1 cellular context compared by ENCODE assay signal in genomic region chr14:77579065-77579464, GRCh38.
TF ChIP-seq lines count a peak whose summit lies in the region.

No MANE protein-coding gene starts in this region.

TF ChIP-seq in HEK293, 187 proteins besides CTCF, POLR2A, EP300 and RAD21 (continued from another document):
- TF ChIP-seq, protein P1, sequence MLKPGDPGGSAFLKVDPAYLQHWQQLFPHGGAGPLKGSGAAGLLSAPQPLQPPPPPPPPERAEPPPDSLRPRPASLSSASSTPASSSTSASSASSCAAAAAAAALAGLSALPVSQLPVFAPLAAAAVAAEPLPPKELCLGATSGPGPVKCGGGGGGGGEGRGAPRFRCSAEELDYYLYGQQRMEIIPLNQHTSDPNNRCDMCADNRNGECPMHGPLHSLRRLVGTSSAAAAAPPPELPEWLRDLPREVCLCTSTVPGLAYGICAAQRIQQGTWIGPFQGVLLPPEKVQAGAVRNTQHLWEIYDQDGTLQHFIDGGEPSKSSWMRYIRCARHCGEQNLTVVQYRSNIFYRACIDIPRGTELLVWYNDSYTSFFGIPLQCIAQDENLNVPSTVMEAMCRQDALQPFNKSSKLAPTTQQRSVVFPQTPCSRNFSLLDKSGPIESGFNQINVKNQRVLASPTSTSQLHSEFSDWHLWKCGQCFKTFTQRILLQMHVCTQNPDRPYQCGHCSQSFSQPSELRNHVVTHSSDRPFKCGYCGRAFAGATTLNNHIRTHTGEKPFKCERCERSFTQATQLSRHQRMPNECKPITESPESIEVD (tag by site-specific recombination; IDR thresholded peaks at IDR 0.05), result peak; percentile 37
